ENCODE assay signal across 8 cellular contexts in the genomic region with DNA sequence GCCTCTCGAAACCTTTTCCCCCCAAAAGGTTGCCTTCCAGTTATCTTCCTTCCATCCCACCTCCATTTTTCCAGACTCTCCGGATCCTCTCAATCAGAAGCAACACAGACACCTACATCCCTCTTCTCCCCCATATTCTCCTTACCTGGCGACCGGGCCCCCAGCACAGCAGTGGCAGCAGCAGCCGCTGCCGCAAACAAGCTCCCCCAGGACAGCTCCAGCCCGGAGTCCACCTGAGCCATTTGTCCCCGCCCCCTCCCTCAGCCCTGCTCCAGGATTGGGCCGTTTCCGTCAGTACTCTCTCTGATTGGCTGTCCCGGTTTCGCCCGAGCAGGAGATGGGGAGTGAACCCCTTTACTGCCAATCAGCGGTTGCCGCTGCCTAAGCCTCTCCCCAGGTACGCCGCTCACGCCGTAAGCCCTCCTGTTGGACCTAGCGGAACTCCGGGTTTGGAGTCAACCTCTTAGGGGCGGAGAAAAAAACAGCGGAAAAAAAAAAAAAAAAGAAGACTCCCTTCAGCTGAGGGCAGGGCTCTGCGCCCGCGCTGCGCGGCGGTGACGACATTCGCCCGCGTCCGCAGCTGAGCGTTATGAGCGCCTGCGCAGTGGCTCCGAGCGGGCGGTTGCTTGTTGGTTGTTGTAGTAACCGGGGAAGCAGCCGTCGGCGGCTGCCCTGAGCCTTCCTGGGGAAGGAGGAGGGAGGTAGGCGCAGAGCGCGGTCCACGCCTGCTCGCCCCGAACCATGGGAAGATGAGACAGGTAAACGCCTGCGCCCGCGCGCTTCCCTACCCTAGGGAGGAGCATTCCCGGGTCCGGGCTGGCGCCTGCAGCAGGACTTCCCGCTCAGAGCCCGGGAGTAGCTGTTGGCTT. TPM values are rescaled to one million over a fixed set of nuclear protein-coding genes. Genes with fewer than 3 reads are reported as not detected.
DNase-seq lines count a peak whose midpoint lies in the region; ATAC-seq and TF ChIP-seq lines count a peak whose summit lies in the region.

A gene with protein sequence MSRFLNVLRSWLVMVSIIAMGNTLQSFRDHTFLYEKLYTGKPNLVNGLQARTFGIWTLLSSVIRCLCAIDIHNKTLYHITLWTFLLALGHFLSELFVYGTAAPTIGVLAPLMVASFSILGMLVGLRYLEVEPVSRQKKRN (minus strand): TSS at position 247 of the 869 bp plus-strand sequence. CDS start 3,374 bp downstream, outside the sequence.
A gene with protein sequence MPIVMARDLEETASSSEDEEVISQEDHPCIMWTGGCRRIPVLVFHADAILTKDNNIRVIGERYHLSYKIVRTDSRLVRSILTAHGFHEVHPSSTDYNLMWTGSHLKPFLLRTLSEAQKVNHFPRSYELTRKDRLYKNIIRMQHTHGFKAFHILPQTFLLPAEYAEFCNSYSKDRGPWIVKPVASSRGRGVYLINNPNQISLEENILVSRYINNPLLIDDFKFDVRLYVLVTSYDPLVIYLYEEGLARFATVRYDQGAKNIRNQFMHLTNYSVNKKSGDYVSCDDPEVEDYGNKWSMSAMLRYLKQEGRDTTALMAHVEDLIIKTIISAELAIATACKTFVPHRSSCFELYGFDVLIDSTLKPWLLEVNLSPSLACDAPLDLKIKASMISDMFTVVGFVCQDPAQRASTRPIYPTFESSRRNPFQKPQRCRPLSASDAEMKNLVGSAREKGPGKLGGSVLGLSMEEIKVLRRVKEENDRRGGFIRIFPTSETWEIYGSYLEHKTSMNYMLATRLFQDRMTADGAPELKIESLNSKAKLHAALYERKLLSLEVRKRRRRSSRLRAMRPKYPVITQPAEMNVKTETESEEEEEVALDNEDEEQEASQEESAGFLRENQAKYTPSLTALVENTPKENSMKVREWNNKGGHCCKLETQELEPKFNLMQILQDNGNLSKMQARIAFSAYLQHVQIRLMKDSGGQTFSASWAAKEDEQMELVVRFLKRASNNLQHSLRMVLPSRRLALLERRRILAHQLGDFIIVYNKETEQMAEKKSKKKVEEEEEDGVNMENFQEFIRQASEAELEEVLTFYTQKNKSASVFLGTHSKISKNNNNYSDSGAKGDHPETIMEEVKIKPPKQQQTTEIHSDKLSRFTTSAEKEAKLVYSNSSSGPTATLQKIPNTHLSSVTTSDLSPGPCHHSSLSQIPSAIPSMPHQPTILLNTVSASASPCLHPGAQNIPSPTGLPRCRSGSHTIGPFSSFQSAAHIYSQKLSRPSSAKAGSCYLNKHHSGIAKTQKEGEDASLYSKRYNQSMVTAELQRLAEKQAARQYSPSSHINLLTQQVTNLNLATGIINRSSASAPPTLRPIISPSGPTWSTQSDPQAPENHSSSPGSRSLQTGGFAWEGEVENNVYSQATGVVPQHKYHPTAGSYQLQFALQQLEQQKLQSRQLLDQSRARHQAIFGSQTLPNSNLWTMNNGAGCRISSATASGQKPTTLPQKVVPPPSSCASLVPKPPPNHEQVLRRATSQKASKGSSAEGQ (N-terminal part only) (plus strand): TSS at position 617 of the 869 bp plus-strand sequence. CDS start 1,904 bp downstream, outside the sequence.

- TF ChIP-seq POLR2A in GM18951 (IDR thresholded peaks at IDR 0.05; ENCODE audit: extremely low read depth, insufficient read depth, insufficient read length), result peak; percentile 90

- DNase-seq in AG08395 (ENCODE audit: low spot score) (peak; percentile 99), NCI-H345 (lab: John Stamatoyannopoulos, UW) (peak; percentile 99), activated B cell treated with CpG ODN at 0.5 μM for 24 hours (peak; percentile 94), immature natural killer cell (peak; percentile 94 to 96 (median 96)), smooth muscle cell of the brain vasculature (ENCODE audit: low read depth, low spot score) (peak; percentile 96)
- peak; percentile 97 for DNase-seq in central memory CD4-positive, alpha-beta T cell

- POLR2A ChIA-PET in activated B cell treated with CpG ODN at 0.5 μM for 24 hours (lab: Charles Lee), result interaction anchor here (0.6 to 2.0 kb wide), 20 partner anchors 13 to 534 kb away, joined by 3 to 11 read pairs (median 4); partner anchors contain the start of genes FLVCR2 and NEK9

- intact Hi-C loops in activated B cell treated with CpG ODN at 0.5 μM for 24 hours (cut with micrococcal nuclease), result loop anchor here (1.0 to 5.0 kb wide), 15 partner anchors 46 to 1169 kb away; partner anchors contain the start of genes ANGEL1, AREL1, DLST and EIF2B2

- peak within 1 kb of the TSS; percentile 99 for H3K4me3 Mint-ChIP-seq in activated B cell treated with CpG ODN at 0.5 μM for 24 hours
- peak within 1 kb of the TSS; percentile 93 to 99 (median 96) for H3K4me3 Mint-ChIP-seq in immature natural killer cell

- H3K9me3 Mint-ChIP-seq in activated B cell treated with CpG ODN at 0.5 μM for 24 hours, result no peaks in the 10 kb centered on the region
- H3K9me3 Mint-ChIP-seq in immature natural killer cell, result no peaks in the 10 kb centered on the region

- CTCF ChIA-PET in activated B cell treated with CpG ODN at 0.5 μM for 24 hours (lab: Charles Lee), result interaction anchor here (13.4 kb wide), 1 partner anchor 85 kb away, joined by 264 read pairs; the partner anchor contains the start of gene FLVCR2

- no peak for TF ChIP-seq CTCF in activated B cell treated with CpG ODN at 0.5 μM for 24 hours (IDR thresholded peaks at IDR 0.05)

- H3K27ac Mint-ChIP-seq in activated B cell treated with CpG ODN at 0.5 μM for 24 hours, result peak within 1 kb of the TSS; percentile 97
- H3K27ac Mint-ChIP-seq in immature natural killer cell, result peak within 1 kb of the TSS; percentile 92 to 99 (median 96)

- ATAC-seq in HG03196 (IDR thresholded peaks at IDR 0.05; ENCODE audit: unreplicated experiment), result peak; percentile 94
- ATAC-seq in activated B cell treated with CpG ODN at 0.5 μM for 24 hours (ENCODE audit: low read depth), result peak; percentile 92

- H3K36me3 Mint-ChIP-seq in activated B cell treated with CpG ODN at 0.5 μM for 24 hours (ENCODE audit: low read depth), result peaks cover 38% of the 10 kb centered on the region
- H3K36me3 Mint-ChIP-seq in immature natural killer cell, result peaks cover 1 to 3% (median 3%) of the 10 kb centered on the region in 3 donors

- H3K4me1 Mint-ChIP-seq in activated B cell treated with CpG ODN at 0.5 μM for 24 hours (peaks cover 25% of the 10 kb centered on the region), immature natural killer cell (peaks cover 19 to 31% of the 10 kb centered on the region in 2 donors)

- in situ Hi-C loops in GM18951 (cut with MboI; ENCODE audit: low sequenced_read_pairs, unreplicated experiment), result loop anchor here (25.0 kb wide), 1 partner anchor 524 kb away; the partner anchor contains the start of gene NEK9

- no peaks in the 10 kb centered on the region for H3K27me3 Mint-ChIP-seq in activated B cell treated with CpG ODN at 0.5 μM for 24 hours
- H3K27me3 Mint-ChIP-seq in immature natural killer cell (ENCODE audit: low read depth in 3 of 3), result peaks cover 6 to 8% (median 8%) of the 10 kb centered on the region in 3 donors

RNA-seq across cellular contexts. Expression of the first gene that starts in this region (rescaled TPM):
- 28.4 and 30.7 TPM in 2 replicates for total RNA-seq in activated B cell treated with CpG ODN at 0.5 μM for 24 hours
- polyA plus RNA-seq in immature natural killer cell, result 10 to 100 TPM; 28.7 to 34.4 (median 32.4) TPM

RNA-seq across cellular contexts. Expression of the second gene that starts in this region (rescaled TPM):
- total RNA-seq in activated B cell treated with CpG ODN at 0.5 μM for 24 hours, result 37.9 and 39.1 TPM in 2 replicates
- polyA plus RNA-seq in immature natural killer cell, result 10 to 100 TPM in 1 of 3 donors, 1 to 10 TPM in 1, not detected in 1; 6.9 to 10.4 TPM

Comparison
In these comparisons a context has a peak if more than half of its experiments do, and no peak if none do; other contexts are left out.
1. Peak in every context shown above with its lines: DNase-seq and ATAC-seq.